Comparison of ENCODE assay signal across 24 cellular contexts in the genomic region with DNA sequence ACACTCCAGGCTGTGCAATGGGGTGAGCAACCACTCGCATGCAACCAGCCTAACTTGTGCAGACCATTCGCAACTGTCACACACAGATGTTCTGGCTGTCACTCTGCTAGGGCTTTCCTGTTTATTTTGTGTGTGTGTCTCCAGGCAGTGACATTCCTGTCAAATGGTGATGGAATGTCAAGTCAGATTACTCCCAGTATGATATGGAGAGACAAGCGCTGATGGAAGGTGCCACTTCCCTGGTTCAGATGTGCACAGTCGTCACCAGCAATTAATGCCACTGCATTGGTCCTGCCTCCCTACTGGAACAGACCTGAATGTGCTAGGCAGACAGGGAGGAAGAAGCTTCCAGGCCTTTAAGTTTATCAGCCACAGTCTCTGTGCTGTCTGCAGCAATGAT.
A peak's percentile ranks its signal among the peaks of the same experiment; 100 is the strongest.
DNase-seq lines count a peak whose midpoint lies in the region; ATAC-seq and TF ChIP-seq lines count a peak whose summit lies in the region.
"Had no signal": no experiment of that assay in that cellular context is flagged by ENCODE, and none has a peak within 500 bp of the region (broad histone marks: within the 10 kb centered on the region; RNA-seq: fewer than 3 reads in every experiment).

No MANE protein-coding gene starts in this region.

- no peak for ATAC-seq in GM18867 (IDR thresholded peaks at IDR 0.05; ENCODE audit: unreplicated experiment)
- ATAC-seq in right cardiac atrium: no peak
- ATAC-seq: A549; CD8-positive, alpha-beta T cell; GM12878 had no signal

- peaks cover 31% of the 10 kb centered on the region for H3K9me3 Mint-ChIP-seq in endothelial cell (ENCODE audit: unreplicated experiment)
- H3K9me3 Mint-ChIP-seq: CD8-positive, alpha-beta T cell had no signal

- H3K27me3 ChIP-seq in mesendoderm (ENCODE audit: insufficient read depth, low read length, poor library complexity) (no peaks in the 10 kb centered on the region), neural cell (ENCODE audit: insufficient read depth, low read depth, low read length) (no peaks in the 10 kb centered on the region), right cardiac atrium (ENCODE audit: control insufficient read depth, insufficient read depth) (peaks cover 4% of the 10 kb centered on the region)
- H3K27me3 ChIP-seq: BLaER1 treated with 17β-estradiol and CSF1 and Interleukin-3, amounts not matched to agents 10 nM and 100 nM had no signal

- H2AFZ ChIP-seq in neural cell (ENCODE audit: low read depth, low read length): no peak overlapping the region

- WGBS in mesendoderm (ENCODE audit: extremely low coverage, insufficient coverage, low lambda C conversion rate): no CpG with 5 or more reads among the region's 4 CpGs
- 42% methylated on average over 4 of the region's 4 CpGs for WGBS in right cardiac atrium

- H3K23ac ChIP-seq in mesendoderm (ENCODE audit: low read length): no peak overlapping the region

- no peaks in the 10 kb centered on the region for H3K9me2 ChIP-seq in neural cell (ENCODE audit: insufficient read depth, low read length)

- no peaks in the 10 kb centered on the region for H4K20me1 ChIP-seq in neural cell (ENCODE audit: insufficient read depth)
- H4K20me1 ChIP-seq: BLaER1 treated with 17β-estradiol and CSF1 and Interleukin-3, amounts not matched to agents 10 nM and 100 nM had no signal

- no peak overlapping the region for H4K5ac ChIP-seq in mesendoderm (ENCODE audit: low read length)

- H3K9ac ChIP-seq in mesendoderm (ENCODE audit: low read length) (no peak overlapping the region), neural cell (ENCODE audit: low read length) (no peak overlapping the region)
- H3K9ac ChIP-seq: BLaER1 treated with 17β-estradiol and CSF1 and Interleukin-3, amounts not matched to agents 10 nM and 100 nM had no signal

- H3K4me2 ChIP-seq in mesendoderm (ENCODE audit: low read length) (no peak overlapping the region), neural cell (ENCODE audit: low read length) (no peak overlapping the region)
- H3K4me2 ChIP-seq: A549; BLaER1 treated with 17β-estradiol and CSF1 and Interleukin-3, amounts not matched to agents 10 nM and 100 nM had no signal

- H2BK5ac ChIP-seq in mesendoderm (ENCODE audit: low read length): no peak overlapping the region

- peaks cover 3% of the 10 kb centered on the region for H3K27me3 Mint-ChIP-seq in endothelial cell (ENCODE audit: unreplicated experiment)
- H3K27me3 Mint-ChIP-seq: B cell; CD4-positive, alpha-beta T cell had no signal

- no peak overlapping the region for H3K27ac Mint-ChIP-seq in endothelial cell (ENCODE audit: unreplicated experiment)
- H3K27ac Mint-ChIP-seq: B cell; CD4-positive, alpha-beta T cell; CD8-positive, alpha-beta T cell had no signal

- H3K36me3 ChIP-seq in mesendoderm (ENCODE audit: control insufficient read depth, insufficient read depth, low read length) (no peaks in the 10 kb centered on the region), neural cell (ENCODE audit: insufficient read depth, low read length) (no peaks in the 10 kb centered on the region)
- H3K36me3 ChIP-seq: BLaER1 treated with 17β-estradiol and CSF1 and Interleukin-3, amounts not matched to agents 10 nM and 100 nM had no signal

- H3K4me3 Mint-ChIP-seq in endothelial cell (ENCODE audit: unreplicated experiment): no peak overlapping the region
- H3K4me3 Mint-ChIP-seq: B cell; CD4-positive, alpha-beta T cell; CD8-positive, alpha-beta T cell had no signal

- no peaks in the 10 kb centered on the region for H3K79me1 ChIP-seq in mesendoderm (ENCODE audit: low read length)

- no peaks in the 10 kb centered on the region for H3K79me2 ChIP-seq in mesendoderm (ENCODE audit: control insufficient read depth, insufficient read depth, low read length)
- H3K79me2 ChIP-seq in neural cell (replicated peaks; ENCODE audit: insufficient read depth, low read length): no peaks in the 10 kb centered on the region

- H3K4me1 Mint-ChIP-seq in endothelial cell (ENCODE audit: unreplicated experiment): no peaks in the 10 kb centered on the region
- H3K4me1 Mint-ChIP-seq: B cell had no signal

- no peak overlapping the region for H2BK15ac ChIP-seq in mesendoderm (replicated peaks; ENCODE audit: low read depth)

- TF ChIP-seq RAD21 in neural cell (conservative IDR thresholded peaks at IDR 0.05): no peak

- no peaks in the 10 kb centered on the region for H3K36me3 Mint-ChIP-seq in endothelial cell (ENCODE audit: low read depth, unreplicated experiment)
- H3K36me3 Mint-ChIP-seq: CD8-positive, alpha-beta T cell had no signal

- no peak overlapping the region for H3K4me3 ChIP-seq in mesendoderm (ENCODE audit: low read length)
- H3K4me3 ChIP-seq in neural cell (ENCODE audit: low read length): no peak overlapping the region
- no peak overlapping the region for H3K4me3 ChIP-seq in right cardiac atrium (ENCODE audit: low read length)
- H3K4me3 ChIP-seq: A549; BLaER1 treated with 17β-estradiol and CSF1 and Interleukin-3, amounts not matched to agents 10 nM and 100 nM; GM12878 had no signal

- H3K9me3 ChIP-seq in neural cell (ENCODE audit: low read length): no peaks in the 10 kb centered on the region
- H3K9me3 ChIP-seq in right cardiac atrium (ENCODE audit: control insufficient read depth, low read length): no peaks in the 10 kb centered on the region
- H3K9me3 ChIP-seq: A549 had no signal

- H2BK120ac ChIP-seq in mesendoderm (ENCODE audit: low read depth, low read length): no peak overlapping the region

- H3K4me1 ChIP-seq in mesendoderm (ENCODE audit: control insufficient read depth, low read depth, low read length): no peaks in the 10 kb centered on the region
- H3K4me1 ChIP-seq in right cardiac atrium (ENCODE audit: control insufficient read depth, insufficient read depth, low read length): no peaks in the 10 kb centered on the region
- H3K4me1 ChIP-seq: A549; BLaER1 treated with 17β-estradiol and CSF1 and Interleukin-3, amounts not matched to agents 10 nM and 100 nM had no signal

- no peak overlapping the region for H3K56ac ChIP-seq in mesendoderm (ENCODE audit: low read length)

- intact Hi-C loops in right cardiac atrium (cut with DNase I): no loop called here

- peak; percentile 51 for DNase-seq in islet precursor cell
- DNase-seq in mesendoderm: peak; percentile 55
- peak; percentile 28 for DNase-seq in retina
- no peak for DNase-seq in endothelial cell (ENCODE audit: low spot score)
- no peak for DNase-seq in right cardiac atrium
- DNase-seq: AML-193; CD4-positive, alpha-beta T cell; CD8-positive, alpha-beta T cell; COR-L47; DMS 273 treated with DMSO at 0.1 percent for 48 hours; DMS153; DMS53; DMS79; DND-41; EL; GDM1 had no signal

- TF ChIP-seq CTCF in neural cell (IDR thresholded peaks at IDR 0.05; ENCODE audit: poor library complexity, severe bottlenecking) (no peak), endothelial cell (IDR thresholded peaks at IDR 0.05; ENCODE audit: unreplicated experiment) (no peak)

- TF ChIP-seq EP300 in neural cell (conservative IDR thresholded peaks at IDR 0.05; ENCODE audit: poor library complexity, severe bottlenecking): peak; percentile 98

- no peak overlapping the region for H3K18ac ChIP-seq in mesendoderm (ENCODE audit: low read length)

- H2AK5ac ChIP-seq in mesendoderm (ENCODE audit: low read length): no peak overlapping the region

- no peak overlapping the region for H3K4ac ChIP-seq in mesendoderm (ENCODE audit: low read depth, low read length)

- no peak overlapping the region for H4K8ac ChIP-seq in mesendoderm (ENCODE audit: low read depth, low read length)

- H3K27ac ChIP-seq in mesendoderm (ENCODE audit: low read depth, low read length) (no peak overlapping the region), neural cell (ENCODE audit: low read length) (no peak overlapping the region), right cardiac atrium (ENCODE audit: low read length) (no peak overlapping the region)
- H3K27ac ChIP-seq: 22Rv1; A549; BLaER1 treated with 17β-estradiol and CSF1 and Interleukin-3, amounts not matched to agents 10 nM and 100 nM; C4-2B had no signal

- H3F3A ChIP-seq in neural cell (ENCODE audit: insufficient read depth, low read length, poor library complexity, severe bottlenecking): no peaks in the 10 kb centered on the region

TF ChIP-seq in neural cell, 6 proteins besides CTCF, POLR2A, EP300 and RAD21:
- TF ChIP-seq POLR2AphosphoS5 (IDR thresholded peaks at IDR 0.05) (peak; percentile 93), TAF1 (IDR thresholded peaks at IDR 0.05; ENCODE audit: low read depth) (no peak)
TF ChIP-seq in neural cell: peak in this region for 1.

Comparison
In these comparisons a context has a peak if more than half of its experiments do, and no peak if none do; other contexts are left out.
1. DNase-seq: peak in islet precursor cell (single experiment), mesendoderm (single experiment) and retina (single experiment); none in endothelial cell (single experiment) and right cardiac atrium (0 of 3).